Comparison of ENCODE assay signal across 29 cellular contexts in the genomic region with DNA sequence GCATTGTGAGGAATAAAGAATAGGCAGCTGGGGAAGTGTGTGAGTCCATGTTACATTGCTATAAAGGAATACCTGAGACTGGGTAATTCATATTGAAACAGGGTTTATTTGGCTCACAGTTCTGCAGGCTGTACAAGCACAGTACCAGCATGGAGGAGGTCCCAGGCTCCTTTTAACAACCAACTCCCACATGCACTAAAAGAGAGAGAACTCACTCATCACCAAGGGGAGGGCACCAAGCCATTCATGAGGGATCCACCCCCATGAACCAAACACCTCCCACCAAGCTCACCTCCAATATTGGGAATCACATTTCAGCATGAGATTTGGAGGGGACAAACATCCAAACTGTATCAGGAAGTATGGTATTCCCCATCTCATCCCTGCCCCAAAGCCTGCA.
"Had no signal": no experiment of that assay in that cellular context is flagged by ENCODE, and none has a peak within 500 bp of the region (broad histone marks: within the 10 kb centered on the region; RNA-seq: fewer than 3 reads in every experiment).

No MANE protein-coding gene starts in this region.

- H3K27ac ChIP-seq: stomach, suprapubic skin, testis, thoracic aorta, thyroid gland, tibial artery, tibial nerve, transverse colon, upper lobe of left lung, upper lobe of right lung, uterus, vagina had no signal

- H3K27me3 Mint-ChIP-seq: stimulated activated memory B cell treated with anti-CD40 and anti-IgM and Interleukin-4, amounts not matched to agents 10 μg/mL and 1 μg/mL and 100 μg/mL, for 72 hours; stimulated activated naive B cell treated with anti-CD40 and anti-IgM and Interleukin-4, amounts not matched to agents 10 μg/mL and 1 μg/mL and 100 μg/mL, for 72 hours; stimulated activated naive CD8-positive, alpha-beta T cell treated with anti-CD3 and anti-CD28 coated beads, Interleukin-15, amount 100 ng/mL, for 72 hours; stimulated activated naive CD8-positive, alpha-beta T cell treated with anti-CD3 and anti-CD28 coated beads, Interleukin-15, Interleukin-2, amounts not matched to agents 100 ng/mL and 50 ng/mL, for 24 hours; type B pancreatic cell had no signal

- H3K4me3 ChIP-seq: stomach, suprapubic skin, testis, thoracic aorta, thyroid gland, tibial artery, tibial nerve, transverse colon, upper lobe of left lung, upper lobe of right lung, uterus, vagina had no signal

- H3K36me3 Mint-ChIP-seq: stimulated activated effector memory CD8-positive, alpha-beta T cell treated with anti-CD3 and anti-CD28 coated beads, Interleukin-12 subunit alpha, Interleukin-12 subunit beta, amount 100 ng/mL, for 72 hours had no signal

- H3K4me3 Mint-ChIP-seq: stimulated activated effector memory CD8-positive, alpha-beta T cell treated with anti-CD3 and anti-CD28 coated beads, Interleukin-12 subunit alpha, Interleukin-12 subunit beta, amount 100 ng/mL, for 72 hours; stimulated activated memory B cell treated with anti-CD40 and anti-IgM and Interleukin-4, amounts not matched to agents 10 μg/mL and 1 μg/mL and 100 μg/mL, for 72 hours; stimulated activated naive B cell treated with anti-CD40 and anti-IgM and Interleukin-4, amounts not matched to agents 10 μg/mL and 1 μg/mL and 100 μg/mL, for 72 hours; stimulated activated naive CD8-positive, alpha-beta T cell treated with anti-CD3 and anti-CD28 coated beads, Interleukin-15, amount 100 ng/mL, for 72 hours; stimulated activated naive CD8-positive, alpha-beta T cell treated with anti-CD3 and anti-CD28 coated beads, Interleukin-15, Interleukin-2, amounts not matched to agents 100 ng/mL and 50 ng/mL, for 24 hours; type B pancreatic cell had no signal

- H3K27me3 ChIP-seq: stomach, suprapubic skin, testis, thyroid gland, tibial artery, tibial nerve, transverse colon, upper lobe of left lung, upper lobe of right lung, uterus, vagina had no signal

- H3K4me1 ChIP-seq: testis, thyroid gland, tibial nerve, transverse colon, upper lobe of left lung, upper lobe of right lung, uterus, vagina had no signal

- H3K9me3 ChIP-seq: stomach, suprapubic skin, testis, thoracic aorta, thyroid gland, tibial artery, tibial nerve, transverse colon, upper lobe of left lung, upper lobe of right lung, uterus, vagina had no signal

- FAIRE-seq: urothelium cell line had no signal

- ATAC-seq: stimulated activated effector memory CD8-positive, alpha-beta T cell treated with anti-CD3 and anti-CD28 coated beads, Interleukin-12 subunit alpha, Interleukin-12 subunit beta, amount 100 ng/mL, for 72 hours; stimulated activated memory B cell treated with anti-CD40 and anti-IgM and Interleukin-4, amounts not matched to agents 10 μg/mL and 1 μg/mL and 100 μg/mL, for 72 hours; stimulated activated naive B cell treated with anti-CD40 and anti-IgM and Interleukin-4, amounts not matched to agents 10 μg/mL and 1 μg/mL and 100 μg/mL, for 72 hours; stimulated activated naive CD8-positive, alpha-beta T cell treated with anti-CD3 and anti-CD28 coated beads, Interleukin-15, amount 100 ng/mL, for 72 hours; stimulated activated naive CD8-positive, alpha-beta T cell treated with anti-CD3 and anti-CD28 coated beads, Interleukin-15, Interleukin-2, amounts not matched to agents 100 U/mL and 50 U/mL, for 24 hours; upper lobe of right lung had no signal

- H3K27ac Mint-ChIP-seq: stimulated activated memory B cell treated with anti-CD40 and anti-IgM and Interleukin-4, amounts not matched to agents 10 μg/mL and 1 μg/mL and 100 μg/mL, for 72 hours; stimulated activated naive B cell treated with anti-CD40 and anti-IgM and Interleukin-4, amounts not matched to agents 10 μg/mL and 1 μg/mL and 100 μg/mL, for 72 hours; stimulated activated naive CD8-positive, alpha-beta T cell treated with anti-CD3 and anti-CD28 coated beads, Interleukin-15, amount 100 ng/mL, for 72 hours; stimulated activated naive CD8-positive, alpha-beta T cell treated with anti-CD3 and anti-CD28 coated beads, Interleukin-15, Interleukin-2, amounts not matched to agents 100 ng/mL and 50 ng/mL, for 24 hours; type B pancreatic cell had no signal

- H3K9me3 Mint-ChIP-seq: stimulated activated effector memory CD8-positive, alpha-beta T cell treated with anti-CD3 and anti-CD28 coated beads, Interleukin-12 subunit alpha, Interleukin-12 subunit beta, amount 100 ng/mL, for 72 hours; stimulated activated memory B cell treated with anti-CD40 and anti-IgM and Interleukin-4, amounts not matched to agents 10 μg/mL and 1 μg/mL and 100 μg/mL, for 72 hours; stimulated activated naive B cell treated with anti-CD40 and anti-IgM and Interleukin-4, amounts not matched to agents 10 μg/mL and 1 μg/mL and 100 μg/mL, for 72 hours; stimulated activated naive CD8-positive, alpha-beta T cell treated with anti-CD3 and anti-CD28 coated beads, Interleukin-15, amount 100 ng/mL, for 72 hours; stimulated activated naive CD8-positive, alpha-beta T cell treated with anti-CD3 and anti-CD28 coated beads, Interleukin-15, Interleukin-2, amounts not matched to agents 100 ng/mL and 50 ng/mL, for 24 hours had no signal

- H3K36me3 ChIP-seq: thoracic aorta, thyroid gland, transverse colon, upper lobe of right lung, uterus had no signal

- DNase-seq: stimulated activated CD4-positive, alpha-beta T cell treated with anti-CD3 and anti-CD28 coated beads, Interleukin-2, amount 100 ng/mL, for 48 hours; stimulated activated CD4-positive, alpha-beta T cell treated with anti-CD3 and anti-CD28 coated beads, Interleukin-4, amount 100 ng/mL, for 1 hour; stimulated activated CD4-positive, alpha-beta T cell treated with anti-CD3 and anti-CD28 coated beads, Interleukin-4, amount 100 ng/mL, for 24 hours; stimulated activated CD4-positive, alpha-beta T cell treated with anti-CD3 and anti-CD28 coated beads, Interleukin-4, amount 100 ng/mL, for 4 hours; stimulated activated CD8-positive, alpha-beta memory T cell treated with anti-CD3 and anti-CD28 coated beads, Interleukin-4, amount 100 ng/mL, for 48 hours; stimulated activated naive B cell treated with anti-CD40 and anti-IgM and Interleukin-4, amounts not matched to agents 10 μg/mL and 1 μg/mL and 100 μg/mL, for 72 hours; stimulated activated naive CD4-positive, alpha-beta T cell; stimulated activated naive CD4-positive, alpha-beta T cell treated with Interleukin-2 at 50 U/mL for 16 hours; stimulated activated naive CD8-positive, alpha-beta T cell treated with anti-CD3 and anti-CD28 coated beads, Interleukin-15, amount 100 ng/mL, for 72 hours; stimulated activated naive CD8-positive, alpha-beta T cell treated with anti-CD3 and anti-CD28 coated beads, Interleukin-15, Interleukin-2, amounts not matched to agents 100 U/mL and 50 U/mL, for 24 hours; stomach; substantia nigra; testis; thyroid gland; tibial artery; transverse colon; trophoblast cell; upper lobe of left lung; upper lobe of right lung; uterus had no signal
